1 cellular context compared by ENCODE assay signal in genomic region chr7:73615886-73616285, GRCh38.
TF ChIP-seq lines count a peak whose summit lies in the region.

No MANE protein-coding gene starts in this region.

TF ChIP-seq in A549, 52 proteins besides CTCF, POLR2A, EP300 and RAD21:
- TF ChIP-seq BHLHE40 (IDR thresholded peaks at IDR 0.05; ENCODE audit: low read depth, low read length), result no peak
- TF ChIP-seq SMC3 (IDR thresholded peaks at IDR 0.05), result peak; percentile 22; the same call in 1 of the 3 replicates
TF ChIP-seq in A549: peak in this region for 1.
